26 cellular contexts compared by ENCODE assay signal in the genomic region with DNA sequence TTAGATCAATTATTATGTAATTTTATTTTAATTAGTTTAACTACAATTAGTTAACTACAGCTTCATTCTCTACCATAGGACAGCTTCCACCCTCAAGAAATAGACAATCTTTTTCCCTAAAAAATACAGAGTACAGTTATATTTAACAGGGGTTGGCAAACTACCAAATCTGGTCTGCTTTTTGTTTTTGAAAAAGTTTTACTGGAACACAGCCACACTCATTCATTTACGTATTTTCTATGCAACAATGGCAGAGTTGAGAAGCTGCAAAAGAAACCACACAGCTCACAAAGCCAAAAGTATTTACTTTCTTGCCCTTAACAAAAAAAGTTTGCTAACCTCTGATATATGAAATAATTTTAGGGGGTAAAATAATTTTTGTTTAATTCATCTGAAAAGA. TPM values are rescaled to one million over a fixed set of nuclear protein-coding genes. Genes with fewer than 3 reads are reported as not detected.
DNase-seq lines count a peak whose midpoint lies in the region; ATAC-seq and TF ChIP-seq lines count a peak whose summit lies in the region.
"Had no signal": no experiment of that assay in that cellular context is flagged by ENCODE, and none has a peak within 500 bp of the region (broad histone marks: within the 10 kb centered on the region; RNA-seq: fewer than 3 reads in every experiment).

No MANE protein-coding gene starts in this region.

- H3K36me3 ChIP-seq in A673 (ENCODE audit: insufficient read depth, low read length, poor library complexity, severe bottlenecking) (peaks cover 16% of the 10 kb centered on the region), SK-N-MC (ENCODE audit: insufficient read depth, low read length) (peaks cover 4% of the 10 kb centered on the region; the same call in 1 of the 2 replicates), gastroesophageal sphincter (no peaks in the 10 kb centered on the region)
- H3K36me3 ChIP-seq: adrenal gland; BLaER1 treated with 17β-estradiol and CSF1 and Interleukin-3, amounts not matched to agents 10 nM and 100 nM had no signal

- POLR2A ChIA-PET in A673 (lab: Charles Lee; ENCODE audit: low non-redundant PET) (no interaction called here), MCF 10A (lab: Yijun Ruan, JAX) (no interaction called here)

- no peak for ATAC-seq in gastroesophageal sphincter
- ATAC-seq: activated CD4-positive, alpha-beta T cell treated with anti-CD3 and anti-CD28 coated beads for 36 hours; activated T-cell treated with anti-CD3 and anti-CD28 coated beads, Interleukin-2, amount 50 U/mL, for 4 hours; T-helper 17 cell had no signal

- no peak for TF ChIP-seq POLR2A in gastroesophageal sphincter (IDR thresholded peaks at IDR 0.05)

- H3K9ac ChIP-seq in SK-N-MC (ENCODE audit: insufficient read length), result no peak overlapping the region
- H3K9ac ChIP-seq: BLaER1 treated with 17β-estradiol and CSF1 and Interleukin-3, amounts not matched to agents 10 nM and 100 nM had no signal

- H3K27ac ChIP-seq in A673 (ENCODE audit: low read depth, low read length, poor library complexity, severe bottlenecking) (no peak overlapping the region), SK-N-MC (peak overlapping the region; percentile 85; the same call in 1 of the 2 replicates), gastroesophageal sphincter (peak overlapping the region in 1 of 4 donors; percentile 7)
- H3K27ac ChIP-seq: adrenal gland; BLaER1 treated with 17β-estradiol and CSF1 and Interleukin-3, amounts not matched to agents 10 nM and 100 nM; epithelial cell of prostate had no signal

- TF ChIP-seq CTCF in A673 (conservative IDR thresholded peaks at IDR 0.05; ENCODE audit: low read depth, low read length), result no peak
- TF ChIP-seq CTCF in MCF 10A (IDR thresholded peaks at IDR 0.05; ENCODE audit: unreplicated experiment), result no peak
- TF ChIP-seq CTCF in GM20000 (IDR thresholded peaks at IDR 0.05; ENCODE audit: extremely low read depth, missing control alignments), result no peak
- TF ChIP-seq CTCF in gastroesophageal sphincter (IDR thresholded peaks at IDR 0.05), result no peak

- H3K9me3 Mint-ChIP-seq in MCF 10A (ENCODE audit: unreplicated experiment), result no peaks in the 10 kb centered on the region
- H3K9me3 Mint-ChIP-seq: type B pancreatic cell had no signal

- no peak overlapping the region for H3K27ac Mint-ChIP-seq in MCF 10A (ENCODE audit: low read depth, unreplicated experiment)
- H3K27ac Mint-ChIP-seq: activated CD4-positive, alpha-beta T cell treated with anti-CD3 and anti-CD28 coated beads for 36 hours; progenitor cell of endocrine pancreas; T-helper 17 cell; type B pancreatic cell had no signal

- 0% methylated on average over 1 of the region's 1 CpG for WGBS in gastroesophageal sphincter (ENCODE audit: low coverage in 1 of 2), 2 donors

- H3K27me3 ChIP-seq in A673 (replicated peaks; ENCODE audit: insufficient read depth, low read depth, low read length, poor library complexity) (no peaks in the 10 kb centered on the region), gastroesophageal sphincter (no peaks in the 10 kb centered on the region)

- peaks cover 25% of the 10 kb centered on the region for H3K27me3 Mint-ChIP-seq in MCF 10A (ENCODE audit: insufficient read depth, unreplicated experiment)
- H3K27me3 Mint-ChIP-seq: activated CD4-positive, alpha-beta T cell treated with anti-CD3 and anti-CD28 coated beads for 36 hours; progenitor cell of endocrine pancreas; T-helper 17 cell; type B pancreatic cell had no signal

- peak; percentile 54 for DNase-seq in A673 (ENCODE audit: low spot score)
- peak; percentile 73 for DNase-seq in SK-N-MC (ENCODE audit: low read depth, low spot score)
- peak; percentile 35 to 51 for DNase-seq in dermis microvascular lymphatic vessel endothelial cell (ENCODE audit: low read depth in 2 of 2)
- DNase-seq in iris pigment epithelial cell (ENCODE audit: low read depth), result peak; percentile 36
- no peak for DNase-seq in A172 (ENCODE audit: low spot score)
- no peak for DNase-seq in MCF 10A (ENCODE audit: unreplicated experiment)
- no peak for DNase-seq in GM20000 (ENCODE audit: low spot score)
- DNase-seq: activated CD4-positive, alpha-beta T cell treated with anti-CD3 and anti-CD28 coated beads for 36 hours; activated CD8-positive, alpha-beta memory T cell treated with anti-CD3 and anti-CD28 coated beads for 24 hours; activated T-cell treated with anti-CD3 and anti-CD28 coated beads, Interleukin-2, amount 50 U/mL, for 4 hours; adrenal gland; Caco-2; caudate nucleus; DMS79 treated with DMSO at 0.1 percent for 48 hours; glutamatergic neuron; mammary epithelial cell; NCI-H1105 treated with DMSO at 0.1 percent for 48 hours; NCI-H2029; NCI-H526 treated with DMSO at 0.1 percent for 48 hours; RPMI8226; T-helper 17 cell had no signal

- H3K4me1 ChIP-seq in A673 (ENCODE audit: insufficient read depth, low read length, poor library complexity, severe bottlenecking) (peaks cover 39% of the 10 kb centered on the region), gastroesophageal sphincter (peaks cover 0 to 58% (median 0%) of the 10 kb centered on the region in 3 donors)
- H3K4me1 ChIP-seq: BLaER1 treated with 17β-estradiol and CSF1 and Interleukin-3, amounts not matched to agents 10 nM and 100 nM; Caco-2 had no signal

- H3K36me3 Mint-ChIP-seq in MCF 10A (ENCODE audit: insufficient read depth, unreplicated experiment), result no peaks in the 10 kb centered on the region
- H3K36me3 Mint-ChIP-seq: type B pancreatic cell had no signal

- CTCF ChIA-PET in A673 (lab: Charles Lee), result no interaction called here
- CTCF ChIA-PET in MCF 10A (lab: Yijun Ruan, JAX), result no interaction called here

- no peak overlapping the region for H3K4me3 ChIP-seq in A673 (ENCODE audit: low read depth, low read length, poor library complexity, severe bottlenecking)
- peak overlapping the region; percentile 51 for H3K4me3 ChIP-seq in SK-N-MC
- no peak overlapping the region for H3K4me3 ChIP-seq in gastroesophageal sphincter
- H3K4me3 ChIP-seq: adrenal gland; BLaER1 treated with 17β-estradiol and CSF1 and Interleukin-3, amounts not matched to agents 10 nM and 100 nM had no signal

- H3K4me1 Mint-ChIP-seq in MCF 10A (ENCODE audit: insufficient read depth, unreplicated experiment), result no peaks in the 10 kb centered on the region
- H3K4me1 Mint-ChIP-seq: activated CD4-positive, alpha-beta T cell treated with anti-CD3 and anti-CD28 coated beads for 36 hours; T-helper 17 cell had no signal

- BruUV-seq in A673 (replicated peaks; lab: Mats Ljungman, UMichigan) (no TSS peak), MCF 10A (replicated peaks; lab: Mats Ljungman, UMichigan) (no TSS peak)

- H3K9me3 ChIP-seq in A673 (ENCODE audit: low read depth, low read length, poor library complexity, severe bottlenecking) (no peaks in the 10 kb centered on the region), SK-N-MC (ENCODE audit: low read depth, low read length) (no peaks in the 10 kb centered on the region), gastroesophageal sphincter (no peaks in the 10 kb centered on the region)
- H3K9me3 ChIP-seq: adrenal gland; BLaER1 treated with 17β-estradiol and CSF1 and Interleukin-3, amounts not matched to agents 10 nM and 100 nM; Caco-2 had no signal

- no peak for TF ChIP-seq EP300 in gastroesophageal sphincter (IDR thresholded peaks at IDR 0.05)

- intact Hi-C loops in A673 (cut with micrococcal nuclease; ENCODE audit: unreplicated experiment), result loop anchor here (10.0 kb wide), 1 partner anchor 267 kb away; no protein-coding TSS in a partner anchor
- intact Hi-C loops in MCF 10A (cut with micrococcal nuclease), result no loop called here

- no peak overlapping the region for H3K4me3 Mint-ChIP-seq in MCF 10A (ENCODE audit: unreplicated experiment)
- H3K4me3 Mint-ChIP-seq: activated CD4-positive, alpha-beta T cell treated with anti-CD3 and anti-CD28 coated beads for 36 hours; activated T-cell treated with anti-CD3 and anti-CD28 coated beads, Interleukin-2, amount 50 U/mL, for 4 hours; T-helper 17 cell; type B pancreatic cell had no signal

RNA-seq across cellular contexts. Expression of a gene that starts 25.3 kb away (rescaled TPM):
- total RNA-seq in A673 (2021) (35.9 and 36.4 TPM in 2 replicates), dermis microvascular lymphatic vessel endothelial cell (5.4 and 9.1 TPM in 2 replicates), MCF 10A (2022) (1.6 TPM in 2 replicates), gastroesophageal sphincter (100 to 1,000 TPM; 146 to 308 (median 216) TPM)
- total RNA-seq in A172 (2014; rRNA removed; shearing (Covaris generic)), result 0.12 and 0.76 TPM in 2 replicates
- total RNA-seq: activated CD4-positive, alpha-beta T cell treated with anti-CD3 and anti-CD28 coated beads for 36 hours; T-helper 17 cell had no signal

Comparison
In these comparisons a context has a peak if more than half of its experiments do, and no peak if none do; other contexts are left out.
1. DNase-seq: peak in A673 (single experiment), SK-N-MC (single experiment), dermis microvascular lymphatic vessel endothelial cell (2 of 2) and iris pigment epithelial cell (single experiment); none in A172 (single experiment), MCF 10A (single experiment) and GM20000 (single experiment).